Comparison of ENCODE assay signal across 1 cellular context in genomic region chr1:44688760-44689446, GRCh38.
A peak's percentile ranks its signal among the peaks of the same experiment; 100 is the strongest.
TF ChIP-seq lines count a peak whose summit lies in the region.

No MANE protein-coding gene starts in this region.

TF ChIP-seq in K562, 482 proteins besides CTCF, POLR2A, EP300 and RAD21:
- TF ChIP-seq SMAD2 (IDR thresholded peaks at IDR 0.05; ENCODE audit: low read depth, low read length): no peak
- peak; percentile 16 for TF ChIP-seq CBX2 (IDR thresholded peaks at IDR 0.05; ENCODE audit: insufficient read depth, low read length, poor library complexity, severe bottlenecking)
- no peak for TF ChIP-seq NR1H2 (CRISPR knock-in tag; IDR thresholded peaks at IDR 0.05)
TF ChIP-seq in K562: peak in this region for 1.
